26 cellular contexts compared by ENCODE assay signal in genomic region chr14:25038044-25038668, GRCh38. TPM values are rescaled to one million over a fixed set of nuclear protein-coding genes. Genes with fewer than 3 reads are reported as not detected.
"Had no signal": no experiment of that assay in that cellular context is flagged by ENCODE, and none has a peak within 500 bp of the region (broad histone marks: within the 10 kb centered on the region; RNA-seq: fewer than 3 reads in every experiment).

No MANE protein-coding gene starts in this region.

- H3K4me3 Mint-ChIP-seq: effector memory CD8-positive, alpha-beta T cell; immature natural killer cell; naive B cell; natural killer cell treated with Interleukin-12 subunit alpha and Interleukin-12 subunit beta and Interleukin-15 and Interleukin-18, amount 100 ng/mL, for 72 hours; neural progenitor cell; stimulated activated memory B cell treated with anti-CD40 and anti-IgM and Interleukin-4, amounts not matched to agents 10 μg/mL and 1 μg/mL and 100 μg/mL, for 72 hours; stimulated activated naive CD8-positive, alpha-beta T cell treated with anti-CD3 and anti-CD28 coated beads, Interleukin-15, Interleukin-2, amounts not matched to agents 100 ng/mL and 50 ng/mL, for 24 hours had no signal

- H3K4me1 ChIP-seq: neural progenitor cell, prostate gland, spleen, upper lobe of right lung had no signal

- H3K27me3 ChIP-seq: esophagus squamous epithelium, neural progenitor cell, right atrium auricular region, sigmoid colon, tibial nerve, upper lobe of right lung, vagina had no signal

- H2AFZ ChIP-seq: neural progenitor cell had no signal

- H3K36me3 Mint-ChIP-seq: immature natural killer cell; naive B cell; natural killer cell treated with Interleukin-12 subunit alpha and Interleukin-12 subunit beta and Interleukin-15 and Interleukin-18, amount 100 ng/mL, for 72 hours; neural progenitor cell; stimulated activated memory B cell treated with anti-CD40 and anti-IgM and Interleukin-4, amounts not matched to agents 10 μg/mL and 1 μg/mL and 100 μg/mL, for 72 hours had no signal

- H3K9me3 Mint-ChIP-seq: immature natural killer cell; natural killer cell treated with Interleukin-12 subunit alpha and Interleukin-12 subunit beta and Interleukin-15 and Interleukin-18, amount 100 ng/mL, for 72 hours; neural progenitor cell; stimulated activated naive CD8-positive, alpha-beta T cell treated with anti-CD3 and anti-CD28 coated beads, Interleukin-15, Interleukin-2, amounts not matched to agents 100 ng/mL and 50 ng/mL, for 24 hours had no signal

- H3K9ac ChIP-seq: neural progenitor cell had no signal

- DNase-seq: cortex of kidney; effector memory CD8-positive, alpha-beta T cell; erythroblast; esophagus squamous epithelium; hypothalamus; immature natural killer cell; islet precursor cell; kidney glomerular epithelial cell; left colon; left ventricle myocardium superior; lower lobe of right lung; mucosa of descending colon; naive B cell; sigmoid colon; spleen; stimulated activated CD4-positive, alpha-beta T cell treated with anti-CD3 and anti-CD28 coated beads, Interleukin-4, amount 100 ng/mL, for 4 hours; upper lobe of right lung had no signal

- H3K9me3 ChIP-seq: esophagus squamous epithelium, lower lobe of right lung, mucosa of descending colon, prostate gland, right atrium auricular region, sigmoid colon, spleen, thoracic aorta, tibial nerve, upper lobe of right lung, vagina had no signal

- H3K4me2 ChIP-seq: neural progenitor cell had no signal

- H3K27me3 Mint-ChIP-seq: stimulated activated memory B cell treated with anti-CD40 and anti-IgM and Interleukin-4, amounts not matched to agents 10 μg/mL and 1 μg/mL and 100 μg/mL, for 72 hours had no signal

- H3K27ac ChIP-seq: esophagus squamous epithelium, lower lobe of right lung, neural progenitor cell, prostate gland, spleen, thoracic aorta, tibial nerve, upper lobe of right lung, vagina had no signal

- H3K27ac Mint-ChIP-seq: effector memory CD8-positive, alpha-beta T cell; immature natural killer cell; naive B cell; natural killer cell treated with Interleukin-12 subunit alpha and Interleukin-12 subunit beta and Interleukin-15 and Interleukin-18, amount 100 ng/mL, for 72 hours; neural progenitor cell; stimulated activated memory B cell treated with anti-CD40 and anti-IgM and Interleukin-4, amounts not matched to agents 10 μg/mL and 1 μg/mL and 100 μg/mL, for 72 hours; stimulated activated naive CD8-positive, alpha-beta T cell treated with anti-CD3 and anti-CD28 coated beads, Interleukin-15, Interleukin-2, amounts not matched to agents 100 ng/mL and 50 ng/mL, for 24 hours had no signal

- H3K4me3 ChIP-seq: esophagus squamous epithelium, lower lobe of right lung, mucosa of descending colon, neural progenitor cell, prostate gland, right atrium auricular region, sigmoid colon, spleen, thoracic aorta, tibial nerve, upper lobe of right lung, vagina had no signal

- H3K4me1 Mint-ChIP-seq: immature natural killer cell; naive B cell; neural progenitor cell; stimulated activated memory B cell treated with anti-CD40 and anti-IgM and Interleukin-4, amounts not matched to agents 10 μg/mL and 1 μg/mL and 100 μg/mL, for 72 hours had no signal

- H3K36me3 ChIP-seq: esophagus squamous epithelium, lower lobe of right lung, neural progenitor cell, prostate gland, right atrium auricular region, sigmoid colon, spleen, thoracic aorta, tibial nerve, upper lobe of right lung, vagina had no signal

- ATAC-seq: effector memory CD8-positive, alpha-beta T cell; left colon; left ventricle myocardium superior; lower lobe of right lung; mucosa of descending colon; natural killer cell treated with Interleukin-12 subunit alpha and Interleukin-12 subunit beta and Interleukin-15 and Interleukin-18, amount 100 ng/mL, for 72 hours; stimulated activated memory B cell treated with anti-CD40 and anti-IgM and Interleukin-4, amounts not matched to agents 10 μg/mL and 1 μg/mL and 100 μg/mL, for 72 hours; upper lobe of right lung had no signal

RNA-seq across cellular contexts. Expression of gene STXBP6, which starts 11.8 kb away (rescaled TPM):
- total RNA-seq: natural killer cell treated with Interleukin-12 subunit alpha and Interleukin-12 subunit beta and Interleukin-15 and Interleukin-18, amount 100 ng/mL, for 72 hours had no signal
- polyA plus RNA-seq: immature natural killer cell had no signal
